ENCODE assay signal across 1 cellular context in genomic region chr2:74128206-74128605, GRCh38.
TF ChIP-seq lines count a peak whose summit lies in the region.

No MANE protein-coding gene starts in this region.

TF ChIP-seq in H1, 55 proteins besides CTCF, POLR2A, EP300 and RAD21:
- no peak for TF ChIP-seq NANOG (IDR thresholded peaks at IDR 0.05; ENCODE audit: insufficient read depth, low read depth, low read length, poor library complexity, severe bottlenecking)
- no peak for TF ChIP-seq TEAD4 (IDR thresholded peaks at IDR 0.05; ENCODE audit: low read depth, low read length)
- no peak for TF ChIP-seq YY1 (IDR thresholded peaks at IDR 0.05; ENCODE audit: low read depth, low read length)
- no peak for TF ChIP-seq ATF3 (IDR thresholded peaks at IDR 0.05; ENCODE audit: insufficient read depth, low read depth, low read length)
- TF ChIP-seq TAF7 (optimal IDR thresholded peaks at IDR 0.05; ENCODE audit: borderline replicate concordance, low read depth, low read length), result no peak
- no peak for TF ChIP-seq HDAC6 (IDR thresholded peaks at IDR 0.05; ENCODE audit: low read depth, low read length)
- no peak for TF ChIP-seq POLR2AphosphoS5 (IDR thresholded peaks at IDR 0.05; ENCODE audit: low read depth, low read length)
- TF ChIP-seq SIN3A (conservative IDR thresholded peaks at IDR 0.05 in 1 of 2, IDR thresholded peaks at IDR 0.05 in 1 of 2; ENCODE audit: low read depth in 1 of 2, low read length in 2 of 2), result no peak
- TF ChIP-seq SIRT6 (IDR thresholded peaks at IDR 0.05; ENCODE audit: low read length), result no peak
- no peak for TF ChIP-seq E2F6 (IDR thresholded peaks at IDR 0.05)
- TF ChIP-seq CBX8 (IDR thresholded peaks at IDR 0.05; ENCODE audit: borderline replicate concordance, low read depth, low read length), result no peak
- no peak for TF ChIP-seq EGR1 (IDR thresholded peaks at IDR 0.05; ENCODE audit: borderline replicate concordance, low read depth, low read length)
- no peak for TF ChIP-seq TCF12 (IDR thresholded peaks at IDR 0.05; ENCODE audit: low read depth, low read length)
- no peak for TF ChIP-seq POU5F1 (IDR thresholded peaks at IDR 0.05; ENCODE audit: low read depth, low read length)
